21 cellular contexts compared by ENCODE assay signal in genomic region chr2:15750822-15751221, GRCh38.
"Had no signal": no experiment of that assay in that cellular context is flagged by ENCODE, and none has a peak within 500 bp of the region (broad histone marks: within the 10 kb centered on the region; RNA-seq: fewer than 3 reads in every experiment).

No MANE protein-coding gene starts in this region.

- H2AFZ ChIP-seq: parathyroid adenoma had no signal

- H3K36me3 Mint-ChIP-seq: natural killer cell; stimulated activated memory B cell treated with anti-CD40 and anti-IgM and Interleukin-4, amounts not matched to agents 10 μg/mL and 1 μg/mL and 100 μg/mL, for 72 hours had no signal

- H3K9ac ChIP-seq: parathyroid adenoma had no signal

- H3K27me3 ChIP-seq: gastrocnemius medialis, testis, transverse colon had no signal

- H3K36me3 ChIP-seq: breast epithelium, gastrocnemius medialis, spleen, transverse colon had no signal

- H3K9me3 ChIP-seq: breast epithelium, gastrocnemius medialis, psoas muscle, testis, transverse colon had no signal

- H3K4me3 Mint-ChIP-seq: natural killer cell; stimulated activated memory B cell treated with anti-CD40 and anti-IgM and Interleukin-4, amounts not matched to agents 10 μg/mL and 1 μg/mL and 100 μg/mL, for 72 hours; stimulated activated naive CD8-positive, alpha-beta T cell treated with anti-CD3 and anti-CD28 coated beads, Interleukin-15, Interleukin-2, amounts not matched to agents 100 ng/mL and 50 ng/mL, for 24 hours had no signal

- H3K4me1 Mint-ChIP-seq: natural killer cell; stimulated activated memory B cell treated with anti-CD40 and anti-IgM and Interleukin-4, amounts not matched to agents 10 μg/mL and 1 μg/mL and 100 μg/mL, for 72 hours had no signal

- H3K79me2 ChIP-seq: parathyroid adenoma had no signal

- DNase-seq: effector CD4-positive, alpha-beta T cell; gastrocnemius medialis; kidney; left cardiac atrium; mammary epithelial cell; natural killer cell; psoas muscle; retina; spleen; stimulated activated CD4-positive, alpha-beta T cell treated with anti-CD3 and anti-CD28 coated beads, Interleukin-15, amount 100 ng/mL, for 24 hours; stimulated activated CD4-positive, alpha-beta T cell treated with anti-CD3 and anti-CD28 coated beads, Interleukin-1b, Interleukin-23, amount 100 ng/mL, for 48 hours; stimulated activated CD4-positive, alpha-beta T cell treated with anti-CD3 and anti-CD28 coated beads, Interleukin-4, amount 100 ng/mL, for 24 hours; testis; transverse colon had no signal

- H3K4me1 ChIP-seq: breast epithelium, testis had no signal

- H3K27me3 Mint-ChIP-seq: stimulated activated naive CD8-positive, alpha-beta T cell treated with anti-CD3 and anti-CD28 coated beads, Interleukin-15, Interleukin-2, amounts not matched to agents 100 ng/mL and 50 ng/mL, for 24 hours had no signal

- H3K4me3 ChIP-seq: breast epithelium, gastrocnemius medialis, psoas muscle, spleen, testis, transverse colon had no signal

- H3K27ac ChIP-seq: breast epithelium, gastrocnemius medialis, parathyroid adenoma, psoas muscle, spleen, testis, transverse colon had no signal

- FAIRE-seq: colon, kidney, urothelium cell line had no signal

- H3K9me3 Mint-ChIP-seq: stimulated activated naive CD8-positive, alpha-beta T cell treated with anti-CD3 and anti-CD28 coated beads, Interleukin-15, Interleukin-2, amounts not matched to agents 100 ng/mL and 50 ng/mL, for 24 hours had no signal

- H3K27ac Mint-ChIP-seq: natural killer cell; stimulated activated memory B cell treated with anti-CD40 and anti-IgM and Interleukin-4, amounts not matched to agents 10 μg/mL and 1 μg/mL and 100 μg/mL, for 72 hours; stimulated activated naive CD8-positive, alpha-beta T cell treated with anti-CD3 and anti-CD28 coated beads, Interleukin-15, Interleukin-2, amounts not matched to agents 100 ng/mL and 50 ng/mL, for 24 hours had no signal

- ATAC-seq: esophagus mucosa; natural killer cell; stimulated activated memory B cell treated with anti-CD40 and anti-IgM and Interleukin-4, amounts not matched to agents 10 μg/mL and 1 μg/mL and 100 μg/mL, for 72 hours had no signal
